Comparison of ENCODE assay signal across 31 cellular contexts in the genomic region with DNA sequence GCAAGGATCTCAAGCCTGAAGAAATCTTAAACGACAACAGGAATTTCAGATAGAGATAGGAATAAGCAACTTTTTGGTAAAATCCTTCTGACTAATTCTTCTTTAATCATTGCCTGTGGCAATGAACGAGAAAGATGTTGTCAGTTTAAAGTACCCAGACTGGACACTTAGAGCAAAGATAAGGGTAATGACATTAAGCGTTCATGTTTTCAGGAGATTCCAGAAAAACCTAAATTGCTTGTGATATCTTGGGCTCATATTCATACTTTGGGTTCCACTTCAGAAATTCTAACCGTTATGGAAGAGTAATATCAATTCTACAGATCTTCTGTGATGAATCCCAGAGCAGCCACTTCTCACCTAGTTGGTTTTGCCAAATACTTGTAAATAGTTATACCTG.
"Had no signal": no experiment of that assay in that cellular context is flagged by ENCODE, and none has a peak within 500 bp of the region (broad histone marks: within the 10 kb centered on the region; RNA-seq: fewer than 3 reads in every experiment).

No MANE protein-coding gene starts in this region.

- DNase-seq: activated effector memory CD4-positive, alpha-beta T cell treated with anti-CD3 and anti-CD28 coated beads, Interleukin-2, amount 50 U/mL, for 16 hours; activated effector memory CD4-positive, alpha-beta T cell treated with Interleukin-2 at 50 U/mL for 16 hours; activated gamma-delta T cell; activated gamma-delta T cell treated with Interleukin-2 at 50 U/mL for 16 hours; activated naive CD4-positive, alpha-beta T cell; activated naive CD4-positive, alpha-beta T cell treated with anti-CD3 and anti-CD28 coated beads for 36 hours; activated naive CD4-positive, alpha-beta T cell treated with anti-CD3 and anti-CD28 coated beads, Interleukin-2, amount 10 ng/mL, durations not matched to agents 7 days and 5 days; activated naive CD4-positive, alpha-beta T cell treated with anti-CD3 and anti-CD28 coated beads, Interleukin-2, amount 50 U/mL, for 16 hours; activated naive CD4-positive, alpha-beta T cell treated with Interleukin-2 at 50 U/mL for 16 hours; activated naive CD8-positive, alpha-beta T cell treated with anti-CD3 and anti-CD28 coated beads for 36 hours; activated naive CD8-positive, alpha-beta T cell treated with anti-CD3 and anti-CD28 coated beads, Interleukin-2, amount 10 ng/mL, durations not matched to agents 7 days and 5 days; activated naive CD8-positive, alpha-beta T cell treated with anti-CD3 and anti-CD28 coated beads, Interleukin-2, amount 50 U/mL, for 24 hours; activated T-cell treated with anti-CD3 and anti-CD28 coated beads, Interleukin-2, amount 50 U/mL, for 24 hours; activated T-cell treated with anti-CD3 and anti-CD28 coated beads, Interleukin-2, amount 50 U/mL, for 4 hours; activated T-cell treated with anti-CD3 and anti-CD28 coated beads, Interleukin-2, amount 50 U/mL, for 48 hours; activated T-cell treated with anti-CD3 and anti-CD28 coated beads, Interleukin-2, amount 50 U/mL, for 72 hours; adrenal gland; amniotic stem cell; amygdala; anterior cingulate cortex; aorta; body of pancreas; brain microvascular endothelial cell; caudate nucleus; central memory CD4-positive, alpha-beta T cell; cerebellar nuclear complex had no signal

- H3K27me3 ChIP-seq: adrenal gland, ascending aorta, body of pancreas, brain microvascular endothelial cell, breast epithelium, cardiac muscle cell had no signal

- H3K4me3 ChIP-seq: adrenal gland, ascending aorta, body of pancreas, breast epithelium, cardiac muscle cell had no signal

- H3K27ac ChIP-seq: adrenal gland, ascending aorta, body of pancreas, brain microvascular endothelial cell, breast epithelium, cardiac muscle cell had no signal

- H3K9me3 ChIP-seq: adrenal gland, ascending aorta, body of pancreas, breast epithelium had no signal

- ATAC-seq: activated naive CD4-positive, alpha-beta T cell treated with anti-CD3 and anti-CD28 coated beads, Interleukin-2, amount 50 U/mL, for 72 hours; activated naive CD8-positive, alpha-beta T cell treated with anti-CD3 and anti-CD28 coated beads, Interleukin-2, amount 50 U/mL, for 24 hours; activated T-cell treated with anti-CD3 and anti-CD28 coated beads, Interleukin-2, amount 50 U/mL, for 4 hours; activated T-cell treated with anti-CD3 and anti-CD28 coated beads, Interleukin-2, amount 50 U/mL, for 72 hours; activated T-helper 17 cell treated with anti-CD3 and anti-CD28 coated beads, Interleukin-2, amount 50 U/mL, for 72 hours; body of pancreas had no signal

- H3K36me3 ChIP-seq: adrenal gland, ascending aorta, brain microvascular endothelial cell, breast epithelium, cardiac muscle cell had no signal

- H3K4me1 ChIP-seq: adrenal gland, ascending aorta, body of pancreas, breast epithelium had no signal
